Comparison of ENCODE assay signal across 29 cellular contexts in genomic region chr1:172468296-172468695, GRCh38. TPM values are rescaled to one million over a fixed set of nuclear protein-coding genes. Genes with fewer than 3 reads are reported as not detected.
"Had no signal": no experiment of that assay in that cellular context is flagged by ENCODE, and none has a peak within 500 bp of the region (broad histone marks: within the 10 kb centered on the region; RNA-seq: fewer than 3 reads in every experiment).

No MANE protein-coding gene starts in this region.

- H3K4me3 Mint-ChIP-seq: activated CD4-positive, alpha-beta T cell treated with anti-CD3 and anti-CD28 coated beads, Interleukin-2, amount 10 ng/mL, durations not matched to agents 24 days and 14 days; activated CD8-positive, alpha-beta T cell treated with anti-CD3 and anti-CD28 coated beads, Interleukin-2, amount 10 ng/mL, durations not matched to agents 7 days and 5 days; activated naive CD4-positive, alpha-beta T cell treated with anti-CD3 and anti-CD28 coated beads for 36 hours; activated T-cell treated with anti-CD3 and anti-CD28 coated beads, Interleukin-2, amount 50 U/mL, for 24 hours; T-helper 1 cell treated with Interleukin-12 subunit alpha and Interleukin-12 subunit beta and Interleukin-4 antibody, amounts not matched to agents 30 μg/mL and 1 μg/mL, for 36 hours; T-helper 2 cell treated with Interferon-gamma antibody and Interleukin-4, amounts not matched to agents 5 μg/mL and 100 μg/mL, for 36 hours had no signal

- H3K4me1 ChIP-seq: breast epithelium, SJSA1 had no signal

- DNase-seq: activated CD4-positive, alpha-beta T cell treated with anti-CD3 and anti-CD28 coated beads, Interleukin-2, amount 10 ng/mL, durations not matched to agents 24 days and 14 days; activated CD4-positive, alpha-beta T cell treated with anti-CD3 and anti-CD28 coated beads, Interleukin-2, amount 50 U/mL, for 48 hours; activated CD8-positive, alpha-beta T cell treated with anti-CD3 and anti-CD28 coated beads, Interleukin-2, amount 10 ng/mL, durations not matched to agents 7 days and 5 days; activated gamma-delta T cell; activated naive CD4-positive, alpha-beta T cell treated with anti-CD3 and anti-CD28 coated beads for 36 hours; activated T-cell treated with anti-CD3 and anti-CD28 coated beads, Interleukin-2, amount 50 U/mL, for 24 hours; adrenal gland; body of pancreas; central memory CD4-positive, alpha-beta T cell; NCI-H1105; NCI-H1417 treated with DMSO at 0.1 percent for 48 hours; NCI-H187 treated with DMSO at 0.1 percent for 48 hours; NCI-H2081 treated with DMSO at 0.1 percent for 48 hours; NCI-H226; NCI-H524 treated with DMSO at 0.1 percent for 48 hours; SHP77; SK-N-SH had no signal

- H3K36me3 ChIP-seq: adrenal gland, breast epithelium, SJSA1 had no signal

- H3K9me3 Mint-ChIP-seq: activated CD4-positive, alpha-beta T cell treated with anti-CD3 and anti-CD28 coated beads, Interleukin-2, amount 10 ng/mL, durations not matched to agents 24 days and 14 days; activated naive CD4-positive, alpha-beta T cell treated with anti-CD3 and anti-CD28 coated beads for 36 hours; activated naive CD4-positive, alpha-beta T cell treated with anti-CD3 and anti-CD28 coated beads, Interleukin-2, amount 50 U/mL, for 72 hours; activated T-cell treated with anti-CD3 and anti-CD28 coated beads, Interleukin-2, amount 50 U/mL, for 24 hours; activated T-helper 2 cell treated with anti-CD3 and anti-CD28 coated beads, Interferon-gamma antibody, Interleukin-2, Interleukin-4, amounts not matched to agents 10 μg/mL and 5 μg/mL and 100 μg/mL, durations not matched to agents 14 hours and 24 hours and 36 hours; T-helper 1 cell treated with Interleukin-12 subunit alpha and Interleukin-12 subunit beta and Interleukin-4 antibody, amounts not matched to agents 30 μg/mL and 1 μg/mL, for 36 hours; T-helper 2 cell treated with Interferon-gamma antibody and Interleukin-4, amounts not matched to agents 5 μg/mL and 100 μg/mL, for 36 hours had no signal

- H3K27ac Mint-ChIP-seq: activated CD4-positive, alpha-beta T cell treated with anti-CD3 and anti-CD28 coated beads, Interleukin-2, amount 10 ng/mL, durations not matched to agents 24 days and 14 days; activated CD8-positive, alpha-beta T cell treated with anti-CD3 and anti-CD28 coated beads, Interleukin-2, amount 10 ng/mL, durations not matched to agents 7 days and 5 days; activated naive CD4-positive, alpha-beta T cell treated with anti-CD3 and anti-CD28 coated beads for 36 hours; activated naive CD4-positive, alpha-beta T cell treated with anti-CD3 and anti-CD28 coated beads, Interleukin-2, amount 50 U/mL, for 72 hours; activated T-cell treated with anti-CD3 and anti-CD28 coated beads, Interleukin-2, amount 50 U/mL, for 24 hours; activated T-helper 2 cell treated with anti-CD3 and anti-CD28 coated beads, Interferon-gamma antibody, Interleukin-2, Interleukin-4, amounts not matched to agents 10 μg/mL and 5 μg/mL and 100 μg/mL, durations not matched to agents 14 hours and 24 hours and 36 hours; T-helper 1 cell treated with Interleukin-12 subunit alpha and Interleukin-12 subunit beta and Interleukin-4 antibody, amounts not matched to agents 30 μg/mL and 1 μg/mL, for 36 hours; T-helper 2 cell treated with Interferon-gamma antibody and Interleukin-4, amounts not matched to agents 5 μg/mL and 100 μg/mL, for 36 hours had no signal

- H3K9ac ChIP-seq: KMS-11, SK-N-SH had no signal

- H3K4me3 ChIP-seq: adrenal gland, body of pancreas, breast epithelium, SJSA1 had no signal

- H3K9me3 ChIP-seq: adrenal gland, body of pancreas, breast epithelium, SJSA1, SK-N-SH had no signal

- H3K27ac ChIP-seq: adrenal gland, body of pancreas, breast epithelium, KMS-11, SJSA1 had no signal

- H3K36me3 Mint-ChIP-seq: activated naive CD4-positive, alpha-beta T cell treated with anti-CD3 and anti-CD28 coated beads, Interleukin-2, amount 50 U/mL, for 72 hours had no signal

- H3K27me3 ChIP-seq: adrenal gland, body of pancreas, breast epithelium, SJSA1 had no signal

- H3K4me2 ChIP-seq: KMS-11, SK-N-SH had no signal

- ATAC-seq: activated CD8-positive, alpha-beta T cell treated with anti-CD3 and anti-CD28 coated beads, Interleukin-2, amount 10 ng/mL, durations not matched to agents 7 days and 5 days; activated naive CD4-positive, alpha-beta T cell treated with anti-CD3 and anti-CD28 coated beads, Interleukin-2, amount 50 U/mL, for 72 hours; body of pancreas; Panc1 had no signal

- H3K4me1 Mint-ChIP-seq: activated CD4-positive, alpha-beta T cell treated with anti-CD3 and anti-CD28 coated beads, Interleukin-2, amount 10 ng/mL, durations not matched to agents 24 days and 14 days had no signal

RNA-seq across cellular contexts. Expression of gene C1orf105, which starts 47.8 kb away (rescaled TPM):
- total RNA-seq: activated CD4-positive, alpha-beta T cell treated with anti-CD3 and anti-CD28 coated beads, Interleukin-2, amount 10 ng/mL, durations not matched to agents 24 days and 14 days; activated CD8-positive, alpha-beta T cell treated with anti-CD3 and anti-CD28 coated beads, Interleukin-2, amount 10 ng/mL, durations not matched to agents 7 days and 5 days; activated naive CD4-positive, alpha-beta T cell treated with anti-CD3 and anti-CD28 coated beads for 36 hours; activated naive CD4-positive, alpha-beta T cell treated with anti-CD3 and anti-CD28 coated beads, Interleukin-2, amount 50 U/mL, for 72 hours; activated T-helper 2 cell treated with anti-CD3 and anti-CD28 coated beads, Interferon-gamma antibody, Interleukin-2, Interleukin-4, amounts not matched to agents 10 μg/mL and 5 μg/mL and 100 μg/mL, durations not matched to agents 14 hours and 24 hours and 36 hours; astrocyte; body of pancreas; breast epithelium; MCF 10A; NCI-H460; RPMI7951; SJSA1 had no signal
- polyA plus RNA-seq: SK-N-SH had no signal
